ENCODE assay signal across 8 cellular contexts in the genomic region with DNA sequence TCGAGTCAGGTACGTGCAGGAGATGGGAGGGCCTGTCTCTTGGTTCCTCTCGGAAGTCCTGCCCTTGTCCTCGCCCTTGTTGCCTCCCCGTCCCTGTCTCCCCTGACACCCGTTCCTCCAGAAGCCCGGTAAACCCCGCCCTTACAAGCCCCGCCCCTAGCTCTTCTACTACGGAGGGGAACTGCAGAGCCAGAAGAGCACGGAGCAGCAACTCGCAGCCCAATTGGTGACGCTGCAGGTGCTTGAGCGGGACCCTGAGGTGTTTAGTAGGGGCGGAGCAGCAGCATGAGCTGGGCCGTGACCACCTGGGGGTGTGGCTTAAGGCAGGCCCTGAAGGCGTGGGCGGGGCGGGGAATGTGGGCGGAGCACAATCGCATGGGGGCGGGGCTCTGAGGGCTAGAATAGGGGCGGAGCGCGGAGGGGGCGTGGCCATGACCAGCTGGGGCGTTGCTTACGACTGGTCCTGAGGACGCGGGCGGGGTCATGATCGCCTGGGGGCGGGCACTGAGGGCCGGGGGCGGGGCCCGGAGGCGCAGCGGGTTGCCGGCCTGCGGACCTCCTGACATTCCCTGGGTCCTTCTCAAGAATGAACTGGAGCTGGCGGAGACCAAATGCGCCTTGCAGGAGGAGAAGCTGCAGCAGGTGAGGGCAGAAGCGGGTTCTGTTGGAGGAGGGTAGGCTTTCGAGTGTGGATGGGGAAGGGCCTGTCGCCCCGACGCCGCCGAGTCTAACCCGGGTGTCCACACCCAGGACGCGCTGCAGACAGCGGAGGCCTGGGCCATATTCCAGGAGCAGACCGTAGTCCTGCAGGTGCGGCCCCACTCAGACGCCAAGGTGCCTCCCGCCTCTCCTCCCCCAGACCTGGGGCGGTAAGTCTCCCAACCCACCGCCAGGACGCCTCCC. TPM values are rescaled to one million over a fixed set of nuclear protein-coding genes. Genes with fewer than 3 reads are reported as not detected.
A peak's percentile ranks its signal among the peaks of the same experiment; 100 is the strongest.
DNase-seq lines count a peak whose midpoint lies in the region; ATAC-seq, FAIRE-seq and TF ChIP-seq lines count a peak whose summit lies in the region.
"Not testable (repeated sequence)": the region's sequence is repeated elsewhere in the genome, so short reads cannot be mapped to it uniquely, and the experiment has no call there.

No MANE protein-coding gene starts in this region.

- H3K27me3 ChIP-seq in Loucy (ENCODE audit: insufficient read depth, low read length, poor library complexity, severe bottlenecking); tibial artery: not testable (repeated sequence)

- H3K27ac ChIP-seq in coronary artery (peak overlapping the region in 1 of 2 donors; percentile 76), tibial artery (peak overlapping the region in 1 of 2 donors; percentile 55)
- H3K27ac ChIP-seq in kidney (ENCODE audit: low read depth in 2 of 2, low read length in 2 of 2) = not testable (repeated sequence)

- not testable (repeated sequence) for H3K9ac ChIP-seq in Loucy (ENCODE audit: low read depth, low read length, poor library complexity, severe bottlenecking); kidney (ENCODE audit: low read length in 2 of 2)

- H3K4me3 ChIP-seq in Loucy (ENCODE audit: low read length, poor library complexity, severe bottlenecking) = peak overlapping the region; percentile 52
- H3K4me3 ChIP-seq in coronary artery = peak overlapping the region; percentile 69
- H3K4me3 ChIP-seq in kidney (ENCODE audit: low read length in 2 of 2) = not testable (repeated sequence)
- peak overlapping the region; percentile 45 for H3K4me3 ChIP-seq in skeletal muscle cell (ENCODE audit: low read depth, low read length)
- peak overlapping the region; percentile 51 to 55 for H3K4me3 ChIP-seq in tibial artery

- FAIRE-seq in kidney (lab: Jason Lieb, UNC) = not testable (repeated sequence)

- TF ChIP-seq CTCF in Loucy (conservative IDR thresholded peaks at IDR 0.05; ENCODE audit: low read length); coronary artery (IDR thresholded peaks at IDR 0.05); kidney (IDR thresholded peaks at IDR 0.05; ENCODE audit: borderline replicate concordance, extremely low read depth, insufficient read depth); tibial artery (IDR thresholded peaks at IDR 0.05): not testable (repeated sequence)

- not testable (repeated sequence) for H2AFZ ChIP-seq in Loucy (ENCODE audit: low read length)

- not testable (repeated sequence) for H3K4me2 ChIP-seq in Loucy (ENCODE audit: low read depth, low read length, poor library complexity, severe bottlenecking)

- not testable (repeated sequence) for H3K4me1 ChIP-seq in Loucy (ENCODE audit: insufficient read depth, low read length, poor library complexity, severe bottlenecking); kidney (ENCODE audit: control insufficient read depth in 1 of 2, insufficient read depth in 1 of 2, low read depth in 1 of 2, low read length in 2 of 2); tibial artery

- H3K36me3 ChIP-seq in Loucy (ENCODE audit: insufficient read depth, low read length); kidney (ENCODE audit: control insufficient read depth in 1 of 2, insufficient read depth in 2 of 2, low read length in 2 of 2); tibial artery: not testable (repeated sequence)

- intact Hi-C loops in kidney (cut with DNase I); tibial artery (cut with DNase I; ENCODE audit: low total_unique reads): not testable (repeated sequence)

- not testable (repeated sequence) for H3F3A ChIP-seq in Loucy (ENCODE audit: low read depth)

- DNase-seq in activated CD8-positive, alpha-beta memory T cell treated with anti-CD3 and anti-CD28 coated beads for 48 hours (ENCODE audit: low read depth in 2 of 3, low spot score in 2 of 3) = peak; percentile 61 to 77 (median 64)
- DNase-seq in coronary artery (ENCODE audit: low spot score) = not testable (repeated sequence)
- peak; percentile 97 for DNase-seq in kidney
- peak; percentile 34 for DNase-seq in skeletal muscle cell (ENCODE audit: low read depth)
- DNase-seq in tibial artery = peak; percentile 89 to 90

- H3K9me2 ChIP-seq in Loucy (replicated peaks; ENCODE audit: low read depth, low read length) = not testable (repeated sequence)

- H4K20me1 ChIP-seq in Loucy (ENCODE audit: insufficient read depth, low read length, poor library complexity, severe bottlenecking) = not testable (repeated sequence)

- not testable (repeated sequence) for H3K9me3 ChIP-seq in Loucy (ENCODE audit: insufficient read depth, low read depth, low read length); kidney (ENCODE audit: control insufficient read depth in 1 of 2, low read length in 2 of 2); tibial artery

- not testable (repeated sequence) for H3K79me2 ChIP-seq in Loucy (ENCODE audit: insufficient read depth, low read length)

- ATAC-seq in GM18517 (IDR thresholded peaks at IDR 0.05; ENCODE audit: unreplicated experiment) (peak; percentile 85), HG02763 (IDR thresholded peaks at IDR 0.05; ENCODE audit: unreplicated experiment) (peak; percentile 74)

RNA-seq across cellular contexts. Expression of a gene that starts 1.3 kb away (rescaled TPM):
- 1.4 TPM for total RNA-seq in kidney
- polyA plus RNA-seq in kidney (ENCODE audit: insufficient read depth, low read depth, low replicate concordance) = 2.1 TPM

RNA-seq across cellular contexts. Expression of a gene that starts 51.3 kb away (rescaled TPM):
- 4.2 TPM for total RNA-seq in kidney
- polyA plus RNA-seq in kidney (ENCODE audit: insufficient read depth, low read depth, low replicate concordance) = 1.4 TPM
